Comparison of ENCODE assay signal across 8 cellular contexts in the genomic region with DNA sequence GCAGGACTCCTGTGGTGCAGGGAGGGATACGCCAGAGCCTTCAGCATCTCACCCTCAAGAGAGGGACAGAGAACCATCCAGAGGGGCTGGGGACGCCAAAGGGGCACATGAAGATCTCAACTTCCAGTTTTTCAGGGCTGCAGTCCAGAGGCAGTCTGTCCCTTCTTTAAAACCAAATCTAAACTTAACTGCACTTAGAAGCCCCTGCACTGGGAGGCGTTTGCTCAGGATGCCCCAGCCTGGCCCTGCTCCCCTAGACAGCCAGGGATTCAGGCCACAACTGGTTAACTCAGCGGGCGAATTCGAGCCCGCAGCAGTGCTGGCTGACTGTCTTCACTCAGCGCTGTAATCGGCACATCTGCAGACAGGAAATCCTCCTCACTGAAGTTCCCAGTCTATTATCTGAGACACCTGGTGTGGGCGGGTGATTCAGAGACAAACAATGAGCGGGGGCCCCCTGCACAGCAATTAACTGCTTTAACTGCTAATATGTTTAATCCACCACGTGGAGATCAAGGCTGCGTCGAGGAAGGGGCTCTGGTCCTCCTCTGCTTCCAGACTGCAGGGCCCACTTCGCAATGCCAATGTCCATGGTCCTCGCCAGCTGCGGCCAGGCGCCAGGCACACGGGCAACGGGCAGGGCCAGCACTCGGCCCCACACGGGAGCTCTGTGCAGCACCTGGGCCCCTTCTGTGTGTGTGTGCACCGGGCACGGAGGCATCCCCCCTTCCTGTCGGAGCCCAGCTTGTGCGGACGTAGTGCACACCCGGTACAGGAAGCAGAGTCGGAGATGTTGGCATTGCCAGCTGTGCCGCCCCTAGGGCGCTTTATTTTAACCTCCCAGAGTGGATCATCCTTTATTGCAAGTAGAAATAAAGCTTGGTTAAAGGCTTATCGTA. TPM values are rescaled to one million over a fixed set of nuclear protein-coding genes. Genes with fewer than 3 reads are reported as not detected.
DNase-seq lines count a peak whose midpoint lies in the region; ATAC-seq and TF ChIP-seq lines count a peak whose summit lies in the region.

No MANE protein-coding gene starts in this region.

- intact Hi-C loops in Panc1 (cut with micrococcal nuclease; ENCODE audit: unreplicated experiment) = no loop called here
- intact Hi-C loops in head of caudate nucleus (cut with DNase I) = no loop called here

- H3K27ac Mint-ChIP-seq in activated T-cell treated with anti-CD3 and anti-CD28 coated beads, Interleukin-2, amount 50 U/mL, for 72 hours = peak overlapping the region; percentile 82

- H4K20me1 ChIP-seq in smooth muscle cell (ENCODE audit: low read depth) = no peaks in the 10 kb centered on the region

- H3K27ac ChIP-seq in Panc1 (ENCODE audit: low read length) (peak overlapping the region; percentile 84), smooth muscle cell (ENCODE audit: low read depth) (peak overlapping the region; percentile 33)

- DNase-seq in DMS53 (lab: John Stamatoyannopoulos, UW) (peak; percentile 75), HS-5 (ENCODE audit: low read depth) (peak; percentile 73), Panc1 (ENCODE audit: low read depth, low spot score) (no peak), head of caudate nucleus (peak; percentile 30 to 89 (median 67)), smooth muscle cell (lab: John Stamatoyannopoulos, UW; ENCODE audit: unreplicated experiment) (no peak), LoVo (ENCODE audit: low spot score) (no peak)
- DNase-seq in activated T-cell treated with anti-CD3 and anti-CD28 coated beads, Interleukin-2, amount 50 U/mL, for 72 hours = peak; percentile 76 to 83

- no peaks in the 10 kb centered on the region for H3K9me3 Mint-ChIP-seq in activated T-cell treated with anti-CD3 and anti-CD28 coated beads, Interleukin-2, amount 50 U/mL, for 72 hours

- H3K4me1 ChIP-seq in Panc1 (ENCODE audit: control insufficient read depth, insufficient read depth, low read length) (peaks cover 32% of the 10 kb centered on the region), smooth muscle cell (ENCODE audit: low read depth) (peaks cover 22% of the 10 kb centered on the region)

- H3F3A ChIP-seq in smooth muscle cell (ENCODE audit: low read depth) = no peaks in the 10 kb centered on the region

- H3K9me3 ChIP-seq in Panc1 (ENCODE audit: control insufficient read depth, insufficient read depth, low read depth, low read length) = no peaks in the 10 kb centered on the region
- no peaks in the 10 kb centered on the region for H3K9me3 ChIP-seq in smooth muscle cell (replicated peaks; ENCODE audit: low read depth)

- peak overlapping the region; percentile 8 for H3K4me2 ChIP-seq in smooth muscle cell

- H3K79me2 ChIP-seq in smooth muscle cell (ENCODE audit: low read depth) = no peaks in the 10 kb centered on the region

- no TSS peak for BruUV-seq in Panc1 (replicated peaks; lab: Mats Ljungman, UMichigan)

- H2AFZ ChIP-seq in smooth muscle cell (ENCODE audit: low read depth) = no peak overlapping the region

- 29% methylated on average over 32 of the region's 32 CpGs for WGBS in smooth muscle cell (ENCODE audit: low lambda C conversion rate)

- CTCF ChIA-PET in Panc1 (lab: Charles Lee) = interaction anchor here (1.1 kb wide), 1 partner anchor 161 kb away, joined by 4 read pairs; no protein-coding TSS in a partner anchor

- in situ Hi-C loops in Panc1 (cut with HindIII; ENCODE audit: low pct_unique_long_range_greater_than_20kb, low sequenced_read_pairs) = no loop called here

- peaks cover 77% of the 10 kb centered on the region for H3K4me1 Mint-ChIP-seq in activated T-cell treated with anti-CD3 and anti-CD28 coated beads, Interleukin-2, amount 50 U/mL, for 72 hours (ENCODE audit: low read depth)

- POLR2A ChIA-PET in Panc1 (lab: Charles Lee) = no interaction called here

- TF ChIP-seq CTCF in Panc1 (IDR thresholded peaks at IDR 0.05) = no peak
- TF ChIP-seq CTCF in smooth muscle cell (IDR thresholded peaks at IDR 0.05; ENCODE audit: borderline replicate concordance, insufficient read depth, poor library complexity, severe bottlenecking) = no peak

- no peaks in the 10 kb centered on the region for H3K27me3 ChIP-seq in Panc1 (ENCODE audit: control insufficient read depth, insufficient read depth, low read length)
- H3K27me3 ChIP-seq in smooth muscle cell (ENCODE audit: low read depth) = no peaks in the 10 kb centered on the region

- H3K4me3 ChIP-seq in Panc1 (ENCODE audit: low read depth in 2 of 2, low read length in 2 of 2) = no peak overlapping the region
- no peak overlapping the region for H3K4me3 ChIP-seq in smooth muscle cell

- no peak overlapping the region for H3K9ac ChIP-seq in smooth muscle cell (ENCODE audit: low read depth)

- H3K36me3 ChIP-seq in Panc1 (ENCODE audit: control insufficient read depth, insufficient read depth, low read length) (no peaks in the 10 kb centered on the region), smooth muscle cell (ENCODE audit: low read depth) (no peaks in the 10 kb centered on the region)

- H3K27me3 Mint-ChIP-seq in activated T-cell treated with anti-CD3 and anti-CD28 coated beads, Interleukin-2, amount 50 U/mL, for 72 hours (ENCODE audit: low read depth) = no peaks in the 10 kb centered on the region

- H3K4me3 Mint-ChIP-seq in activated T-cell treated with anti-CD3 and anti-CD28 coated beads, Interleukin-2, amount 50 U/mL, for 72 hours = peak overlapping the region; percentile 80 to 86

- no peaks in the 10 kb centered on the region for H3K36me3 Mint-ChIP-seq in activated T-cell treated with anti-CD3 and anti-CD28 coated beads, Interleukin-2, amount 50 U/mL, for 72 hours (ENCODE audit: insufficient read depth in 2 of 2)

- ATAC-seq in Panc1 = peak; percentile 78
- ATAC-seq in activated T-cell treated with anti-CD3 and anti-CD28 coated beads, Interleukin-2, amount 50 U/mL, for 72 hours (replicated peaks in 1 of 2) = peak; percentile 77 to 80
- ATAC-seq in GM19395 (IDR thresholded peaks at IDR 0.05; ENCODE audit: unreplicated experiment) = no peak

RNA-seq across cellular contexts. Expression of a gene that starts 36.9 kb away (rescaled TPM):
- total RNA-seq in Panc1 (2021; ENCODE audit: unreplicated experiment) (12.2 TPM), smooth muscle cell (2.3 and 4.1 TPM in 2 replicates)
- polyA plus RNA-seq in Panc1 (2012; ENCODE audit: insufficient read length) = 10.2 TPM
- 10 to 100 TPM; 13.9 to 20.5 TPM for total RNA-seq in activated T-cell treated with anti-CD3 and anti-CD28 coated beads, Interleukin-2, amount 50 U/mL, for 72 hours
- 7.4 and 7.9 TPM in 2 replicates for polyA plus RNA-seq in smooth muscle cell

RNA-seq across cellular contexts. Expression of a gene that starts 36.9 kb away (rescaled TPM):
- 26.7 TPM for total RNA-seq in Panc1 (2021; ENCODE audit: unreplicated experiment)
- polyA plus RNA-seq in Panc1 (2012; ENCODE audit: insufficient read length) = 22.5 TPM
- total RNA-seq in activated T-cell treated with anti-CD3 and anti-CD28 coated beads, Interleukin-2, amount 50 U/mL, for 72 hours = 10 to 100 TPM; 15.0 to 16.3 TPM
- total RNA-seq in smooth muscle cell = 3.8 and 7.3 TPM in 2 replicates
- polyA plus RNA-seq in smooth muscle cell = 7.5 TPM in 2 replicates

RNA-seq across cellular contexts. Expression of a gene that starts 50.0 kb away (rescaled TPM):
- total RNA-seq in Panc1 (2021; ENCODE audit: unreplicated experiment) = 108 TPM
- 251 TPM for polyA plus RNA-seq in Panc1 (2012; ENCODE audit: insufficient read length)
- total RNA-seq in activated T-cell treated with anti-CD3 and anti-CD28 coated beads, Interleukin-2, amount 50 U/mL, for 72 hours = 100 to 1,000 TPM in 1 of 2 donors, 10 to 100 TPM in 1; 97.4 to 101 TPM
- 4.1 and 9.9 TPM in 2 replicates for total RNA-seq in smooth muscle cell
- 6.2 and 34.1 TPM in 2 replicates for polyA plus RNA-seq in smooth muscle cell

RNA-seq across cellular contexts. Expression of a gene that starts 50.0 kb away (rescaled TPM):
- 29.5 TPM for total RNA-seq in Panc1 (2021; ENCODE audit: unreplicated experiment)
- 38.4 TPM for polyA plus RNA-seq in Panc1 (2012; ENCODE audit: insufficient read length)
- total RNA-seq in activated T-cell treated with anti-CD3 and anti-CD28 coated beads, Interleukin-2, amount 50 U/mL, for 72 hours = 10 to 100 TPM; 21.3 to 23.4 TPM
- 0.36 TPM in 1 of 2 replicates, not detected in the other for total RNA-seq in smooth muscle cell
- 0.99 and 3.2 TPM in 2 replicates for polyA plus RNA-seq in smooth muscle cell

Comparison
In these comparisons a context has a peak if more than half of its experiments do, and no peak if none do; other contexts are left out.
1. DNase-seq: peak in DMS53 (single experiment), HS-5 (single experiment), activated T-cell treated with anti-CD3 and anti-CD28 coated beads, Interleukin-2, amount 50 U/mL, for 72 hours (2 of 2) and head of caudate nucleus (42 of 42); none in Panc1 (single experiment), smooth muscle cell (single experiment) and LoVo (single experiment).